In genomic region chr14:61602733-61603077, GRCh38 we compare ENCODE assay signal across 10 cellular contexts.
DNase-seq lines count a peak whose midpoint lies in the region; ATAC-seq and TF ChIP-seq lines count a peak whose summit lies in the region.
"Had no signal": no experiment of that assay in that cellular context is flagged by ENCODE, and none has a peak within 500 bp of the region (broad histone marks: within the 10 kb centered on the region; RNA-seq: fewer than 3 reads in every experiment).

No MANE protein-coding gene starts in this region.

- intact Hi-C loops in body of pancreas (cut with DNase I), result no loop called here

- H2BK12ac ChIP-seq in trophoblast cell (ENCODE audit: low read length), result no peak overlapping the region

- H4K91ac ChIP-seq in trophoblast cell (ENCODE audit: low read depth, low read length), result peak overlapping the region; percentile 75

- H2AFZ ChIP-seq in trophoblast cell (ENCODE audit: insufficient read depth, low read length, poor library complexity), result no peak overlapping the region

- TF ChIP-seq POLR2A in body of pancreas (IDR thresholded peaks at IDR 0.05), result no peak

- no peak overlapping the region for H2BK120ac ChIP-seq in trophoblast cell (ENCODE audit: insufficient read depth, low read length, poor library complexity)

- TF ChIP-seq CTCF in body of pancreas (IDR thresholded peaks at IDR 0.05), result no peak

- H3K4ac ChIP-seq in trophoblast cell (ENCODE audit: low read depth, low read length), result no peak overlapping the region

- no peak overlapping the region for H4K8ac ChIP-seq in trophoblast cell (ENCODE audit: low read depth, low read length)

- no peak overlapping the region for H4K12ac ChIP-seq in trophoblast cell (ENCODE audit: low read depth, low read length)

- H3K27me3 ChIP-seq in body of pancreas (no peaks in the 10 kb centered on the region), trophoblast cell (ENCODE audit: insufficient read depth, low read length) (no peaks in the 10 kb centered on the region)

- H2BK5ac ChIP-seq in trophoblast cell (ENCODE audit: low read depth, low read length, poor library complexity), result no peak overlapping the region

- H3K23ac ChIP-seq in trophoblast cell (ENCODE audit: low read length), result no peak overlapping the region

- 24 to 26% methylated on average over 1 of the region's 1 CpG for WGBS in body of pancreas, 2 donors
- WGBS in trophoblast cell (ENCODE audit: extremely low coverage, insufficient coverage, insufficient read length), result no CpG with 5 or more reads among the region's 1 CpG

- peak overlapping the region; percentile 13 for H3K4me2 ChIP-seq in trophoblast cell (ENCODE audit: low read length)

- no peaks in the 10 kb centered on the region for H3K36me3 ChIP-seq in body of pancreas (replicated peaks in 1 of 2; ENCODE audit: insufficient read depth in 1 of 2, low read depth in 2 of 2)
- H3K36me3 ChIP-seq in trophoblast cell (ENCODE audit: control insufficient read depth in 1 of 2, insufficient read depth in 2 of 2, low read length in 2 of 2), result no peaks in the 10 kb centered on the region

- H3K27ac ChIP-seq in body of pancreas (peak overlapping the region in 3 of 4 donors; percentile 15 to 64 (median 55)), trophoblast cell (ENCODE audit: low read depth, low read length) (peak overlapping the region; percentile 79)

- H3K4me3 ChIP-seq in body of pancreas, result no peak overlapping the region
- H3K4me3 ChIP-seq in trophoblast cell (ENCODE audit: low read depth, low read length), result no peak overlapping the region

- ATAC-seq in body of pancreas (peak; percentile 78), GM19328 (IDR thresholded peaks at IDR 0.05; ENCODE audit: unreplicated experiment) (no peak), GM18519 (IDR thresholded peaks at IDR 0.05; ENCODE audit: low FRiP score, unreplicated experiment) (no peak), HG02623 (IDR thresholded peaks at IDR 0.05; ENCODE audit: unreplicated experiment) (no peak), GM19455 (IDR thresholded peaks at IDR 0.05; ENCODE audit: unreplicated experiment) (no peak)

- no peak overlapping the region for H3K14ac ChIP-seq in trophoblast cell (ENCODE audit: low read length)

- no peak overlapping the region for H2AK5ac ChIP-seq in trophoblast cell (ENCODE audit: low read length)

- DNase-seq in ELF-1 (ENCODE audit: low read depth, low spot score), result peak; percentile 29
- DNase-seq in NCI-H2227 treated with DMSO at 0.1 percent for 48 hours (lab: John Stamatoyannopoulos, UW), result peak; percentile 83
- no peak for DNase-seq in body of pancreas
- DNase-seq in trophoblast cell, result peak in 1 of 2 donors; percentile 62
- DNase-seq: NCI-H1105; stimulated activated CD4-positive, alpha-beta T cell treated with anti-CD3 and anti-CD28 coated beads, Interleukin-4, amount 100 ng/mL, for 4 hours had no signal

- H3K9ac ChIP-seq in trophoblast cell (ENCODE audit: low read length), result no peak overlapping the region

- H3K9me3 ChIP-seq in body of pancreas (no peaks in the 10 kb centered on the region), trophoblast cell (ENCODE audit: insufficient read depth, low read depth, low read length) (no peaks in the 10 kb centered on the region)

- H3K18ac ChIP-seq in trophoblast cell (ENCODE audit: low read length), result no peak overlapping the region

- peaks cover 24% of the 10 kb centered on the region for H3K79me1 ChIP-seq in trophoblast cell (ENCODE audit: low read length)

- H3K79me2 ChIP-seq in trophoblast cell (ENCODE audit: control insufficient read depth, insufficient read depth, low read length, poor library complexity), result peaks cover 4% of the 10 kb centered on the region

- H3K4me1 ChIP-seq in body of pancreas (peaks cover 29% of the 10 kb centered on the region), trophoblast cell (ENCODE audit: control insufficient read depth in 1 of 2, insufficient read depth in 2 of 2, low read length in 2 of 2) (peaks cover 16 to 18% of the 10 kb centered on the region in 2 experiments)

Comparison
In these comparisons a context has a peak if more than half of its experiments do, and no peak if none do; other contexts are left out.
1. DNase-seq: peak in ELF-1 (single experiment) and NCI-H2227 treated with DMSO at 0.1 percent for 48 hours (single experiment); none in body of pancreas (0 of 4).